Comparison of ENCODE assay signal across 8 cellular contexts in genomic region chr1:85275701-85276289, GRCh38. TPM values are rescaled to one million over a fixed set of nuclear protein-coding genes. Genes with fewer than 3 reads are reported as not detected.
DNase-seq lines count a peak whose midpoint lies in the region; FAIRE-seq and TF ChIP-seq lines count a peak whose summit lies in the region.

No MANE protein-coding gene starts in this region.

- no peak for FAIRE-seq in kidney (lab: Jason Lieb, UNC)

- H3K27me3 ChIP-seq in HUES6 (ENCODE audit: control insufficient read depth, insufficient read depth, low read length) (no peaks in the 10 kb centered on the region), subcutaneous abdominal adipose tissue (ENCODE audit: control insufficient read depth in 5 of 5, insufficient read depth in 4 of 5, low read length in 5 of 5) (no peaks in the 10 kb centered on the region)

- TF ChIP-seq CTCF in kidney (IDR thresholded peaks at IDR 0.05; ENCODE audit: borderline replicate concordance, extremely low read depth, insufficient read depth) = no peak

- intact Hi-C loops in kidney (cut with DNase I) = no loop called here

- H3K4me3 ChIP-seq in HUES6 (ENCODE audit: low read depth, low read length) (peak overlapping the region; percentile 96), kidney (ENCODE audit: low read length in 2 of 2) (peak overlapping the region; percentile 93 to 98), subcutaneous abdominal adipose tissue (ENCODE audit: low read depth in 1 of 5, low read length in 5 of 5) (peak overlapping the region; percentile 90 to 99 (median 99))

- H3K9ac ChIP-seq in HUES6 (ENCODE audit: low read length) = peak overlapping the region; percentile 82
- H3K9ac ChIP-seq in kidney (ENCODE audit: low read length in 2 of 2) = peak overlapping the region; percentile 88 to 92
- H3K9ac ChIP-seq in subcutaneous abdominal adipose tissue (ENCODE audit: low read length in 5 of 5) = peak overlapping the region; percentile 49 to 97 (median 93)

- WGBS in adipose tissue, 3 donors = 1 to 2% (median 1%) methylated on average over 20 to 21 of the region's 21 CpGs

- peak overlapping the region; percentile 50; the same call in 1 of the 2 replicates for H3K27ac ChIP-seq in HUES6 (ENCODE audit: low read depth, low read length)
- peak overlapping the region; percentile 80 for H3K27ac ChIP-seq in adipose tissue (ENCODE audit: low read depth, low read length)
- peak overlapping the region; percentile 76 to 97 for H3K27ac ChIP-seq in kidney (ENCODE audit: low read depth in 2 of 2, low read length in 2 of 2)
- H3K27ac ChIP-seq in subcutaneous abdominal adipose tissue (ENCODE audit: low read depth, low read length) = peak overlapping the region; percentile 72

- DNase-seq in NCI-H146 (lab: John Stamatoyannopoulos, UW) = peak; percentile 43
- DNase-seq in NCI-H146 treated with DMSO at 0.1 percent for 48 hours (lab: John Stamatoyannopoulos, UW; ENCODE audit: unreplicated experiment) = no peak
- no peak for DNase-seq in kidney
- no peak for DNase-seq in NCI-H1436 treated with DMSO at 0.1 percent for 48 hours (lab: John Stamatoyannopoulos, UW)
- no peak for DNase-seq in NCI-H187 treated with DMSO at 0.1 percent for 48 hours (lab: John Stamatoyannopoulos, UW)

- H3K36me3 ChIP-seq in HUES6 (ENCODE audit: control insufficient read depth, insufficient read depth, low read length) (peaks cover 24% of the 10 kb centered on the region), kidney (ENCODE audit: control insufficient read depth in 1 of 2, insufficient read depth in 2 of 2, low read length in 2 of 2) (no peaks in the 10 kb centered on the region), subcutaneous abdominal adipose tissue (ENCODE audit: control insufficient read depth in 5 of 5, insufficient read depth in 5 of 5, low read length in 5 of 5) (peaks cover 0 to 7% (median 5%) of the 10 kb centered on the region in 5 donors)

- H3K4me1 ChIP-seq in HUES6 (ENCODE audit: control insufficient read depth, insufficient read depth, low read length) (peaks cover 16% of the 10 kb centered on the region; the same call in 1 of the 2 replicates), kidney (ENCODE audit: control insufficient read depth in 1 of 2, insufficient read depth in 1 of 2, low read depth in 1 of 2, low read length in 2 of 2) (peaks cover 13 to 15% of the 10 kb centered on the region in 2 donors), subcutaneous abdominal adipose tissue (ENCODE audit: control insufficient read depth in 5 of 5, insufficient read depth in 5 of 5, low read length in 5 of 5) (peaks cover 3 to 47% (median 32%) of the 10 kb centered on the region in 5 donors)

- H3K9me3 ChIP-seq in HUES6 (ENCODE audit: control insufficient read depth, insufficient read depth, low read depth, low read length) = no peaks in the 10 kb centered on the region
- H3K9me3 ChIP-seq in kidney (ENCODE audit: control insufficient read depth in 1 of 2, low read length in 2 of 2) = no peaks in the 10 kb centered on the region
- no peaks in the 10 kb centered on the region for H3K9me3 ChIP-seq in subcutaneous abdominal adipose tissue (ENCODE audit: control insufficient read depth in 5 of 5, low read length in 5 of 5)

RNA-seq across cellular contexts. Expression of gene BCL10, which starts 0.6 kb away (rescaled TPM):
- polyA plus RNA-seq in adipose tissue (10 to 100 TPM in 1 of 3 donors, 1 to 10 TPM in 2; 4.1 to 10.7 (median 7.9) TPM), kidney (ENCODE audit: insufficient read depth, low read depth, low replicate concordance) (7.8 TPM)
- total RNA-seq in kidney = 27.1 TPM

RNA-seq across cellular contexts. Expression of gene C1orf52, which starts 16.3 kb away (rescaled TPM):
- polyA plus RNA-seq in adipose tissue = 10 to 100 TPM in 2 of 3 donors, 1 to 10 TPM in 1; 8.3 to 18.8 (median 17.9) TPM
- 18.7 TPM for total RNA-seq in kidney
- polyA plus RNA-seq in kidney (ENCODE audit: insufficient read depth, low read depth, low replicate concordance) = 15.0 TPM
